Comparison of ENCODE assay signal across 8 cellular contexts in genomic region chr15:41894791-41895463, GRCh38. TPM values are rescaled to one million over a fixed set of nuclear protein-coding genes. Genes with fewer than 3 reads are reported as not detected.
DNase-seq lines count a peak whose midpoint lies in the region; ATAC-seq and TF ChIP-seq lines count a peak whose summit lies in the region.

No MANE protein-coding gene starts in this region.

- H3K36me3 ChIP-seq in IMR-90 (ENCODE audit: control insufficient read depth, insufficient read depth, low read length) (peaks cover 5% of the 10 kb centered on the region; the same call in 1 of the 2 replicates), ascending aorta (peaks cover 13 to 19% of the 10 kb centered on the region in 2 donors)

- peak overlapping the region; percentile 61; the same call in 1 of the 2 replicates for H3K14ac ChIP-seq in IMR-90 (replicated peaks; ENCODE audit: low read depth, low read length)

- H3K18ac ChIP-seq in IMR-90 (ENCODE audit: low read depth, low read length) = no peak overlapping the region

- H2AK5ac ChIP-seq in IMR-90 (ENCODE audit: low read depth, low read length) = peak overlapping the region; percentile 7

- H4K20me1 ChIP-seq in IMR-90 (ENCODE audit: insufficient read depth, low read length) = no peaks in the 10 kb centered on the region

- H3K56ac ChIP-seq in IMR-90 (ENCODE audit: extremely low read depth, insufficient read depth, low read length) = no peak overlapping the region

- peak overlapping the region; percentile 29 for H3K4ac ChIP-seq in IMR-90 (ENCODE audit: low read depth, low read length)

- no peak overlapping the region for H4K5ac ChIP-seq in IMR-90 (ENCODE audit: low read depth, low read length)

- no TSS peak for BruUV-seq in Calu3 (replicated peaks; lab: Mats Ljungman, UMichigan)
- no TSS peak for BruUV-seq in IMR-90 (replicated peaks; lab: Mats Ljungman, UMichigan)

- H3K27me3 ChIP-seq in IMR-90 (ENCODE audit: control insufficient read depth, insufficient read depth, low read length) = peaks cover 4% of the 10 kb centered on the region; the same call in 1 of the 2 replicates
- no peaks in the 10 kb centered on the region for H3K27me3 ChIP-seq in ascending aorta

- H2BK20ac ChIP-seq in IMR-90 (ENCODE audit: low read depth, low read length) = no peak overlapping the region

- peak overlapping the region in 1 of 2 experiments; percentile 45; a peak in 1 of 4 replicates for H4K8ac ChIP-seq in IMR-90 (ENCODE audit: low read depth in 2 of 2, low read length in 2 of 2)

- peaks cover 7% of the 10 kb centered on the region for H3K36me3 Mint-ChIP-seq in Calu3 (ENCODE audit: insufficient read depth, unreplicated experiment)

- intact Hi-C loops in Calu3 (cut with micrococcal nuclease; ENCODE audit: unreplicated experiment) = no loop called here
- intact Hi-C loops in IMR-90 (cut with micrococcal nuclease) = no loop called here
- intact Hi-C loops in ascending aorta (cut with DNase I) = loop anchor here (2.0 to 5.0 kb wide), 2 partner anchors 78 to 162 kb away; partner anchors contain the start of gene EHD4

- H3K27me3 Mint-ChIP-seq in Calu3 (ENCODE audit: unreplicated experiment) = no peaks in the 10 kb centered on the region

- POLR2A ChIA-PET in IMR-90 (lab: Charles Lee; ENCODE audit: unreplicated experiment) = no interaction called here

- 0 out of 2 replicates have a peak overlapping the region, but pooled peaks have one; percentile 41 for H3K4me2 ChIP-seq in IMR-90 (ENCODE audit: low read depth, low read length)

- WGBS in IMR-90 (ENCODE audit: extremely low coverage in 2 of 2, insufficient read length in 1 of 2), 2 experiments = 34% methylated on average over 16 of the region's 24 CpGs; no CpG with 5 or more reads in 1 of the 2 experiments

- H3K9ac ChIP-seq in IMR-90 (ENCODE audit: low read depth, low read length) = no peak overlapping the region

- 0 out of 2 replicates have a peak overlapping the region, but pooled peaks have one; percentile 4 for H4K91ac ChIP-seq in IMR-90 (ENCODE audit: insufficient read depth, low read depth, low read length)

- peak overlapping the region; percentile 66 for H3K27ac Mint-ChIP-seq in Calu3 (ENCODE audit: unreplicated experiment)

- H3K23ac ChIP-seq in IMR-90 (ENCODE audit: low read depth, low read length) = no peak overlapping the region

- H2AFZ ChIP-seq in IMR-90 (replicated peaks; ENCODE audit: low read length, poor library complexity) = peak overlapping the region; percentile 75

- H3K4me1 ChIP-seq in IMR-90 (ENCODE audit: control insufficient read depth, insufficient read depth, low read length) (peaks cover 6% of the 10 kb centered on the region; the same call in 1 of the 2 replicates), ascending aorta (peaks cover 0 to 12% of the 10 kb centered on the region in 2 donors)

- ATAC-seq in GM21367 (IDR thresholded peaks at IDR 0.05; ENCODE audit: unreplicated experiment) (peak; percentile 72), IMR-90 (ENCODE audit: low read depth) (peak; percentile 92)

- in situ Hi-C loops in IMR-90 (cut with MboI; ENCODE audit: low sequenced_read_pairs) = no loop called here

- H2BK120ac ChIP-seq in IMR-90 (ENCODE audit: low read depth, low read length) = no peak overlapping the region

- TF ChIP-seq CTCF in Calu3 (IDR thresholded peaks at IDR 0.05; ENCODE audit: unreplicated experiment) = no peak
- 0 out of 2 replicates have a peak, but pooled peaks have one; percentile 15 for TF ChIP-seq CTCF in IMR-90 (conservative IDR thresholded peaks at IDR 0.05; ENCODE audit: low read depth, low read length)
- TF ChIP-seq CTCF in ascending aorta (IDR thresholded peaks at IDR 0.05) = peak in 2 of 3 experiments; percentile 21 to 38

- dilution Hi-C loops in IMR-90 (cut with HindIII; ENCODE audit: low sequenced_read_pairs, unreplicated experiment) = no loop called here

- peak overlapping the region; percentile 91 for H2AK9ac ChIP-seq in IMR-90 (replicated peaks; ENCODE audit: low read depth, low read length, poor library complexity)

- H3K79me1 ChIP-seq in IMR-90 (ENCODE audit: low read depth in 1 of 2, low read length in 2 of 2) = no peaks in the 10 kb centered on the region

- CTCF ChIA-PET in Calu3 (lab: Charles Lee) = interaction anchor here (0.9 to 2.0 kb wide), 2 partner anchors 10 to 121 kb away, joined by 3 to 5 read pairs; partner anchors contain the start of gene MAPKBP1
- CTCF ChIA-PET in IMR-90 (lab: Yijun Ruan, JAX) = interaction anchor here (0.6 to 1.3 kb wide), 3 partner anchors 10 to 459 kb away, joined by 3 to 5 read pairs (median 4); no protein-coding TSS in a partner anchor

- TF ChIP-seq RAD21 in IMR-90 (IDR thresholded peaks at IDR 0.05; ENCODE audit: low read length) = no peak; the same call in 1 of the 2 replicates

- H3K4me3 ChIP-seq in IMR-90 (ENCODE audit: insufficient read depth, low read depth, low read length) (no peak overlapping the region), ascending aorta (peak overlapping the region in 1 of 2 donors; percentile 42)

- no peak overlapping the region for H2BK15ac ChIP-seq in IMR-90 (ENCODE audit: low read depth, low read length)

- H3K27ac ChIP-seq in IMR-90 (ENCODE audit: insufficient read depth, low read length) (no peak overlapping the region), ascending aorta (peak overlapping the region; percentile 66 to 76)

- H3K9me1 ChIP-seq in IMR-90 (ENCODE audit: insufficient read depth, low read length) = peaks cover 6% of the 10 kb centered on the region; the same call in 1 of the 2 replicates

- DNase-seq in Calu3 (peak; percentile 52), IMR-90 (peak; percentile 78), T1000 (lab: John Stamatoyannopoulos, UW) (peak; percentile 31), ascending aorta (ENCODE audit: low spot score in 2 of 2) (peak; percentile 69 to 90), iris pigment epithelial cell (ENCODE audit: low read depth) (peak; percentile 83), SKM-1 (lab: John Stamatoyannopoulos, UW; ENCODE audit: unreplicated experiment) (no peak)
- DNase-seq in stimulated activated CD4-positive, alpha-beta T cell treated with anti-CD3 and anti-CD28 coated beads, Interleukin-2, amount 100 ng/mL, for 48 hours = peak; percentile 43 to 58

- H3K4me1 Mint-ChIP-seq in Calu3 (ENCODE audit: low read depth, unreplicated experiment) = no peaks in the 10 kb centered on the region

- no peaks in the 10 kb centered on the region for H3K9me3 Mint-ChIP-seq in Calu3 (ENCODE audit: low read depth, unreplicated experiment)

- TF ChIP-seq POLR2A in IMR-90 (IDR thresholded peaks at IDR 0.05; ENCODE audit: low read depth, low read length) = no peak

- peak overlapping the region; percentile 54 for H3K4me3 Mint-ChIP-seq in Calu3 (ENCODE audit: low read depth, unreplicated experiment)

- no peak overlapping the region for H2BK5ac ChIP-seq in IMR-90 (ENCODE audit: low read depth, low read length, poor library complexity, severe bottlenecking)

- H3K9me3 ChIP-seq in IMR-90 (ENCODE audit: control insufficient read depth, insufficient read depth, low read length) (no peaks in the 10 kb centered on the region), ascending aorta (no peaks in the 10 kb centered on the region)

TF ChIP-seq in IMR-90, 13 proteins besides CTCF, POLR2A, EP300 and RAD21:
- TF ChIP-seq BHLHE40 (IDR thresholded peaks at IDR 0.05; ENCODE audit: low read depth, low read length) = peak; percentile 46
- TF ChIP-seq CHD1 (IDR thresholded peaks at IDR 0.05; ENCODE audit: low read depth, low read length) = no peak
- TF ChIP-seq FOS (IDR thresholded peaks at IDR 0.05; ENCODE audit: low read depth, low read length) = peak; percentile 73; the same call in 1 of the 2 replicates
- peak; percentile 27; the same call in 1 of the 2 replicates for TF ChIP-seq CEBPB (IDR thresholded peaks at IDR 0.05; ENCODE audit: low read depth, low read length)

RNA-seq across cellular contexts. Expression of gene SPTBN5, which starts 1.1 kb away (rescaled TPM):
- total RNA-seq in Calu3 (2022) (0.64 and 0.69 TPM in 2 replicates), IMR-90 (2012; rRNA removed) (under 0.01 TPM in 2 replicates), ascending aorta (1.5 TPM)
- 0.37 and 0.38 TPM in 2 replicates for polyA plus RNA-seq in IMR-90 (2012; rRNA removed)
- 0.10 and 0.12 TPM in 2 replicates for polyA plus RNA-seq in IMR-90 (2012; cell fraction: cytosol; rRNA removed)
- 2.3 and 3.5 TPM in 2 replicates for polyA plus RNA-seq in IMR-90 (2012; cell fraction: nucleus; rRNA removed; ENCODE audit: low replicate concordance)

RNA-seq across cellular contexts. Expression of gene PLA2G4B, which starts 56.3 kb away (rescaled TPM):
- total RNA-seq in Calu3 (2022) (4.1 and 6.8 TPM in 2 replicates), IMR-90 (2012; rRNA removed) (under 0.01 and 0.18 TPM in 2 replicates), ascending aorta (13.9 TPM)
- polyA plus RNA-seq in IMR-90 (2012; rRNA removed) = 3.1 and 5.8 TPM in 2 replicates
- 0.90 and 1.6 TPM in 2 replicates for polyA plus RNA-seq in IMR-90 (2012; cell fraction: cytosol; rRNA removed)
- 31.6 and 69.2 TPM in 2 replicates for polyA plus RNA-seq in IMR-90 (2012; cell fraction: nucleus; rRNA removed; ENCODE audit: low replicate concordance)
